Comparison of ENCODE assay signal across 20 cellular contexts in genomic region chr2:240789501-240790369, GRCh38. TPM values are rescaled to one million over a fixed set of nuclear protein-coding genes. Genes with fewer than 3 reads are reported as not detected.
DNase-seq lines count a peak whose midpoint lies in the region; ATAC-seq and TF ChIP-seq lines count a peak whose summit lies in the region.
"Had no signal": no experiment of that assay in that cellular context is flagged by ENCODE, and none has a peak within 500 bp of the region (broad histone marks: within the 10 kb centered on the region; RNA-seq: fewer than 3 reads in every experiment).

No MANE protein-coding gene starts in this region.

- no peak for ATAC-seq in HG02759 (IDR thresholded peaks at IDR 0.05; ENCODE audit: unreplicated experiment)
- ATAC-seq: A549; activated CD8-positive, alpha-beta memory T cell treated with anti-CD3 and anti-CD28 coated beads, Interleukin-2, amount 10 ng/mL, durations not matched to agents 7 days and 5 days had no signal

- H3K79me2 ChIP-seq in osteoblast (ENCODE audit: insufficient read depth, low read length): no peaks in the 10 kb centered on the region

- H3K27me3 ChIP-seq in osteoblast (ENCODE audit: insufficient read depth, low read length) (no peaks in the 10 kb centered on the region), breast epithelium (no peaks in the 10 kb centered on the region)
- H3K27me3 ChIP-seq: BLaER1, SJCRH30 had no signal

- H3K4me3 ChIP-seq in osteoblast (ENCODE audit: insufficient read depth, low read length) (no peak overlapping the region), breast epithelium (no peak overlapping the region)
- H3K4me3 ChIP-seq: A549, BLaER1, esophagus muscularis mucosa, SJCRH30 had no signal

- intact Hi-C loops in activated CD4-positive, alpha-beta T cell treated with anti-CD3 and anti-CD28 coated beads, Interleukin-2, amount 10 ng/mL, durations not matched to agents 24 days and 14 days (cut with micrococcal nuclease): no loop called here
- intact Hi-C loops in CD14-positive monocyte (cut with micrococcal nuclease) (no loop called here), breast epithelium (cut with DNase I; ENCODE audit: low total_unique reads) (no loop called here)

- H3K4me3 Mint-ChIP-seq in activated CD4-positive, alpha-beta T cell treated with anti-CD3 and anti-CD28 coated beads, Interleukin-2, amount 10 ng/mL, durations not matched to agents 24 days and 14 days: no peak overlapping the region
- no peak overlapping the region for H3K4me3 Mint-ChIP-seq in CD14-positive monocyte
- H3K4me3 Mint-ChIP-seq in chondrocyte (ENCODE audit: unreplicated experiment): no peak overlapping the region
- H3K4me3 Mint-ChIP-seq: activated CD8-positive, alpha-beta memory T cell treated with anti-CD3 and anti-CD28 coated beads, Interleukin-2, amount 10 ng/mL, durations not matched to agents 7 days and 5 days; mesothelial cell of epicardium; T-helper 1 cell treated with Interleukin-12 subunit alpha and Interleukin-12 subunit beta and Interleukin-4 antibody, amounts not matched to agents 30 μg/mL and 1 μg/mL, for 36 hours had no signal

- no peak overlapping the region for H2AFZ ChIP-seq in osteoblast (ENCODE audit: low read length)

- no peak overlapping the region for H3K27ac Mint-ChIP-seq in activated CD4-positive, alpha-beta T cell treated with anti-CD3 and anti-CD28 coated beads, Interleukin-2, amount 10 ng/mL, durations not matched to agents 24 days and 14 days
- H3K27ac Mint-ChIP-seq in CD14-positive monocyte (no peak overlapping the region), chondrocyte (ENCODE audit: unreplicated experiment) (no peak overlapping the region)
- H3K27ac Mint-ChIP-seq: activated CD8-positive, alpha-beta memory T cell treated with anti-CD3 and anti-CD28 coated beads, Interleukin-2, amount 10 ng/mL, durations not matched to agents 7 days and 5 days; mesothelial cell of epicardium; T-helper 1 cell treated with Interleukin-12 subunit alpha and Interleukin-12 subunit beta and Interleukin-4 antibody, amounts not matched to agents 30 μg/mL and 1 μg/mL, for 36 hours had no signal

- no peaks in the 10 kb centered on the region for H3K4me1 ChIP-seq in osteoblast (ENCODE audit: insufficient read depth, low read length)
- H3K4me1 ChIP-seq in breast epithelium: no peaks in the 10 kb centered on the region
- H3K4me1 ChIP-seq: A549, BLaER1, esophagus muscularis mucosa had no signal

- no peaks in the 10 kb centered on the region for H3K27me3 Mint-ChIP-seq in activated CD4-positive, alpha-beta T cell treated with anti-CD3 and anti-CD28 coated beads, Interleukin-2, amount 10 ng/mL, durations not matched to agents 24 days and 14 days
- H3K27me3 Mint-ChIP-seq in CD14-positive monocyte (ENCODE audit: low read depth in 3 of 3) (peaks cover 1 to 6% (median 3%) of the 10 kb centered on the region in 3 donors), chondrocyte (ENCODE audit: low read depth) (peaks cover under 1% of the 10 kb centered on the region)

- TF ChIP-seq CTCF in CD14-positive monocyte (IDR thresholded peaks at IDR 0.05): no peak
- no peak for TF ChIP-seq CTCF in chondrocyte (IDR thresholded peaks at IDR 0.05)
- no peak for TF ChIP-seq CTCF in osteoblast (IDR thresholded peaks at IDR 0.05; ENCODE audit: extremely low read depth, low read depth, low read length)
- no peak for TF ChIP-seq CTCF in breast epithelium (IDR thresholded peaks at IDR 0.05)

- H3K4me1 Mint-ChIP-seq in activated CD4-positive, alpha-beta T cell treated with anti-CD3 and anti-CD28 coated beads, Interleukin-2, amount 10 ng/mL, durations not matched to agents 24 days and 14 days: no peaks in the 10 kb centered on the region
- H3K4me1 Mint-ChIP-seq in CD14-positive monocyte (no peaks in the 10 kb centered on the region), chondrocyte (ENCODE audit: low read depth) (no peaks in the 10 kb centered on the region)
- H3K4me1 Mint-ChIP-seq: activated CD8-positive, alpha-beta memory T cell treated with anti-CD3 and anti-CD28 coated beads, Interleukin-2, amount 10 ng/mL, durations not matched to agents 7 days and 5 days had no signal

- no peaks in the 10 kb centered on the region for H4K20me1 ChIP-seq in osteoblast (ENCODE audit: insufficient read depth, low read length)
- H4K20me1 ChIP-seq: BLaER1 had no signal

- no peak for TF ChIP-seq POLR2A in breast epithelium (IDR thresholded peaks at IDR 0.05)

- H3K9me3 ChIP-seq in osteoblast (ENCODE audit: low read depth, low read length) (no peaks in the 10 kb centered on the region), breast epithelium (no peaks in the 10 kb centered on the region)
- H3K9me3 ChIP-seq: A549, BLaER1, esophagus muscularis mucosa, SJCRH30 had no signal

- H3K9me3 Mint-ChIP-seq in activated CD4-positive, alpha-beta T cell treated with anti-CD3 and anti-CD28 coated beads, Interleukin-2, amount 10 ng/mL, durations not matched to agents 24 days and 14 days: no peaks in the 10 kb centered on the region
- H3K9me3 Mint-ChIP-seq in CD14-positive monocyte: no peaks in the 10 kb centered on the region
- no peaks in the 10 kb centered on the region for H3K9me3 Mint-ChIP-seq in chondrocyte (ENCODE audit: low read depth)
- H3K9me3 Mint-ChIP-seq: mesothelial cell of epicardium; T-helper 1 cell treated with Interleukin-12 subunit alpha and Interleukin-12 subunit beta and Interleukin-4 antibody, amounts not matched to agents 30 μg/mL and 1 μg/mL, for 36 hours had no signal

- no peak overlapping the region for H3K27ac ChIP-seq in osteoblast (ENCODE audit: low read depth, low read length)
- no peak overlapping the region for H3K27ac ChIP-seq in breast epithelium
- H3K27ac ChIP-seq: A549, BLaER1, esophagus muscularis mucosa, SJCRH30, VCaP had no signal

- no peak overlapping the region for H3K4me2 ChIP-seq in osteoblast (ENCODE audit: insufficient read depth, low read length)
- H3K4me2 ChIP-seq: A549, BLaER1 had no signal

- H3K36me3 Mint-ChIP-seq in activated CD4-positive, alpha-beta T cell treated with anti-CD3 and anti-CD28 coated beads, Interleukin-2, amount 10 ng/mL, durations not matched to agents 24 days and 14 days (ENCODE audit: low read depth): no peaks in the 10 kb centered on the region
- H3K36me3 Mint-ChIP-seq in CD14-positive monocyte (no peaks in the 10 kb centered on the region), chondrocyte (ENCODE audit: low read depth) (peaks cover 2% of the 10 kb centered on the region)
- H3K36me3 Mint-ChIP-seq: activated CD8-positive, alpha-beta memory T cell treated with anti-CD3 and anti-CD28 coated beads, Interleukin-2, amount 10 ng/mL, durations not matched to agents 7 days and 5 days; mesothelial cell of epicardium had no signal

- DNase-seq in activated CD4-positive, alpha-beta T cell treated with anti-CD3 and anti-CD28 coated beads, Interleukin-2, amount 50 U/mL, for 48 hours: peak; percentile 26 to 39
- no peak for DNase-seq in activated CD4-positive, alpha-beta T cell treated with anti-CD3 and anti-CD28 coated beads, Interleukin-2, amount 10 ng/mL, durations not matched to agents 24 days and 14 days
- DNase-seq in CD14-positive monocyte (ENCODE audit: low spot score) (peak; percentile 33), chondrocyte (ENCODE audit: low spot score) (peak; percentile 86), osteoblast (ENCODE audit: insufficient read length, low spot score, missing footprints) (peak; percentile 73), NCI-H526 treated with DMSO at 0.1 percent for 48 hours (lab: John Stamatoyannopoulos, UW) (no peak), breast epithelium (ENCODE audit: low spot score in 2 of 2) (no peak)
- DNase-seq: activated CD8-positive, alpha-beta memory T cell treated with anti-CD3 and anti-CD28 coated beads, Interleukin-2, amount 10 ng/mL, durations not matched to agents 7 days and 5 days; amygdala; effector CD8-positive, alpha-beta T cell; NCI-H1105; NCI-H526; SJCRH30 had no signal

- H3K36me3 ChIP-seq in osteoblast (ENCODE audit: insufficient read depth, low read length): no peaks in the 10 kb centered on the region
- no peaks in the 10 kb centered on the region for H3K36me3 ChIP-seq in breast epithelium
- H3K36me3 ChIP-seq: BLaER1, esophagus muscularis mucosa, SJCRH30 had no signal

RNA-seq across cellular contexts. Expression of gene KIF1A, which starts 30.3 kb away (rescaled TPM):
- 0.37 and 0.47 TPM in 2 replicates for total RNA-seq in activated CD4-positive, alpha-beta T cell treated with anti-CD3 and anti-CD28 coated beads, Interleukin-2, amount 10 ng/mL, durations not matched to agents 24 days and 14 days
- not detected for polyA plus RNA-seq in CD14-positive monocyte
- total RNA-seq in chondrocyte: 15.2 to 63.5 TPM (median 60.0 TPM) in 3 replicates
- under 0.01 TPM in 1 of 2 replicates, not detected in the other for total RNA-seq in osteoblast
- under 1 TPM in 2 of 3 donors, not detected in 1; under 0.01 to 0.29 TPM for total RNA-seq in breast epithelium

Comparison
In these comparisons a context has a peak if more than half of its experiments do, and no peak if none do; other contexts are left out.
1. DNase-seq: peak in activated CD4-positive, alpha-beta T cell treated with anti-CD3 and anti-CD28 coated beads, Interleukin-2, amount 50 U/mL, for 48 hours (2 of 2), CD14-positive monocyte (single experiment), chondrocyte (single experiment) and osteoblast (single experiment); none in activated CD4-positive, alpha-beta T cell treated with anti-CD3 and anti-CD28 coated beads, Interleukin-2, amount 10 ng/mL, durations not matched to agents 24 days and 14 days (single experiment), NCI-H526 treated with DMSO at 0.1 percent for 48 hours (single experiment) and breast epithelium (0 of 2).
2. RNA of gene KIF1A, which starts 30.3 kb away (total RNA-seq): 15.2 to 63.5 TPM in chondrocyte; 0.37 to 0.47 TPM in activated CD4-positive, alpha-beta T cell treated with anti-CD3 and anti-CD28 coated beads, Interleukin-2, amount 10 ng/mL, durations not matched to agents 24 days and 14 days, under 0.01 TPM in osteoblast and under 0.01 to 0.29 TPM in breast epithelium; every median in the first group is over 10 times any median in the second.